Comparison of ENCODE assay signal across 14 cellular contexts in the genomic region with DNA sequence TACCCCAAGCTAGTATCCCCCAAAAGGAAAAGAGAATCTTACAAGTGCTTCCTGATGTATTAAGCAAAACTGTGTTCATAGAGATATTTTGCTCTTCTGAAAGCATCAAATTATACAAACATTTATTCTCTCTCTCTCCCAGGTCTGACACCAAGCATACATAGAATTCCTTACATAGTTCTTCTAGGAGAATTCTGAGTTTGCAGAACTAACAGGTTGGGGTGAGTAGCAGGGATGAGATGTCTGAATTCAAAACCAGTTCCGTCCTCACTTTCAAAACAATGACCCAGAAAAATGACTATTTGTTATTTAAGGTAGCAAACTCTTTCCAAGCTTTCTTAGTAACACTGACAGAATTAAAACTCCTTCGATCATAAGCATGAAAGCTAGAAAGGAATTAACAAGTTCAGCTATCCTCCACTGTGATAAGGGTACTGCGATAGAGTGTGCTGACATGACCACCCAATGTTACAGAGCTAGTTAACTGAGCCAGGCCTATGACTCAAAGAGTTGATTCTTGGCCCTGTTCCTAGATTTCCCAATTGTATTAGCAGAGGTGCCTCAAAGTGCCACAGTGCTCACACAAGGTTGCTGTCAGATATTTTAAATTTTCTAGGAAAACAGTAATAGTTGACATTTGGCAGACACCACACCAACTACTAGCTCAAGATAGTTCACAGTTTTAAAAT.
DNase-seq lines count a peak whose midpoint lies in the region; ATAC-seq and TF ChIP-seq lines count a peak whose summit lies in the region.
"Had no signal": no experiment of that assay in that cellular context is flagged by ENCODE, and none has a peak within 500 bp of the region (broad histone marks: within the 10 kb centered on the region; RNA-seq: fewer than 3 reads in every experiment).

No MANE protein-coding gene starts in this region.

- no peaks in the 10 kb centered on the region for H3K27me3 Mint-ChIP-seq in osteocyte (ENCODE audit: unreplicated experiment)
- H3K27me3 Mint-ChIP-seq in CD8-positive, alpha-beta memory T cell, result peaks cover 5 to 21% of the 10 kb centered on the region in 2 donors

- H3K27ac ChIP-seq in CD8-positive, alpha-beta memory T cell (ENCODE audit: low read depth, low read length), result no peak overlapping the region
- H3K27ac ChIP-seq: stomach had no signal

- peaks cover 81% of the 10 kb centered on the region for H3K4me1 Mint-ChIP-seq in osteocyte (ENCODE audit: unreplicated experiment)
- H3K4me1 Mint-ChIP-seq in CD8-positive, alpha-beta memory T cell, result peaks cover 0 to 5% (median 0%) of the 10 kb centered on the region in 3 donors

- no peak for TF ChIP-seq CTCF in osteocyte (IDR thresholded peaks at IDR 0.05)

- H3K9me3 ChIP-seq in CD8-positive, alpha-beta memory T cell (ENCODE audit: low read length), result no peaks in the 10 kb centered on the region
- H3K9me3 ChIP-seq: stomach had no signal

- peak overlapping the region; percentile 62 for H3K27ac Mint-ChIP-seq in osteocyte (ENCODE audit: unreplicated experiment)
- H3K27ac Mint-ChIP-seq in CD8-positive, alpha-beta memory T cell, result no peak overlapping the region

- POLR2A ChIA-PET in CD8-positive, alpha-beta memory T cell (lab: Charles Lee), result no interaction called here

- H3K4me3 Mint-ChIP-seq in osteocyte (ENCODE audit: unreplicated experiment), result no peak overlapping the region
- H3K4me3 Mint-ChIP-seq in CD8-positive, alpha-beta memory T cell, result no peak overlapping the region
- H3K4me3 Mint-ChIP-seq: activated T-cell treated with anti-CD3 and anti-CD28 coated beads, Interleukin-2, amount 50 U/mL, for 4 hours had no signal

- H3K4me1 ChIP-seq in CD8-positive, alpha-beta memory T cell (ENCODE audit: insufficient read depth, low read length), result no peaks in the 10 kb centered on the region

- no peak for TF ChIP-seq POLR2A in erythroblast (IDR thresholded peaks at IDR 0.05; ENCODE audit: low read length)

- peak; percentile 55 for DNase-seq in GM04504 (ENCODE audit: low read depth)
- peak; percentile 35 for DNase-seq in fibroblast of the conjunctiva (ENCODE audit: low read depth)
- DNase-seq in osteocyte (ENCODE audit: extremely low spot score, unreplicated experiment), result no peak
- no peak for DNase-seq in CD8-positive, alpha-beta memory T cell
- DNase-seq in erythroblast (lab: John Stamatoyannopoulos, UW), result no peak
- DNase-seq in stimulated activated CD4-positive, alpha-beta T cell treated with anti-CD3 and anti-CD28 coated beads, Interleukin-4, amount 100 ng/mL, for 24 hours, result no peak
- DNase-seq in cerebellar nuclear complex (lab: John Stamatoyannopoulos, UW), result no peak
- DNase-seq: activated T-cell treated with anti-CD3 and anti-CD28 coated beads, Interleukin-2, amount 50 U/mL, for 4 hours; central memory CD4-positive, alpha-beta T cell; COR-L47; NCI-H187; stimulated activated CD4-positive, alpha-beta T cell treated with anti-CD3 and anti-CD28 coated beads, Interleukin-1b, Interleukin-23, amount 100 ng/mL, for 48 hours; stomach had no signal

- no peak overlapping the region for H3K4me3 ChIP-seq in CD8-positive, alpha-beta memory T cell (ENCODE audit: low read length)
- H3K4me3 ChIP-seq: stomach had no signal

- no peaks in the 10 kb centered on the region for H3K9me3 Mint-ChIP-seq in osteocyte (ENCODE audit: unreplicated experiment)
- no peaks in the 10 kb centered on the region for H3K9me3 Mint-ChIP-seq in CD8-positive, alpha-beta memory T cell
- H3K9me3 Mint-ChIP-seq: activated T-cell treated with anti-CD3 and anti-CD28 coated beads, Interleukin-2, amount 50 U/mL, for 4 hours had no signal

- H3K27me3 ChIP-seq in CD8-positive, alpha-beta memory T cell (ENCODE audit: insufficient read depth, low read length, poor library complexity, severe bottlenecking), result no peaks in the 10 kb centered on the region
- H3K27me3 ChIP-seq: stomach had no signal

- H3K36me3 ChIP-seq in CD8-positive, alpha-beta memory T cell (ENCODE audit: insufficient read depth, low read length), result no peaks in the 10 kb centered on the region
- H3K36me3 ChIP-seq: stomach had no signal

- ATAC-seq in SK-N-SH treated with all-trans-retinoic acid at 6 μM for 48 hours, result peak; percentile 94
- ATAC-seq: activated T-cell treated with anti-CD3 and anti-CD28 coated beads, Interleukin-2, amount 50 U/mL, for 4 hours had no signal

- H3K36me3 Mint-ChIP-seq in osteocyte (ENCODE audit: unreplicated experiment), result no peaks in the 10 kb centered on the region
- no peaks in the 10 kb centered on the region for H3K36me3 Mint-ChIP-seq in CD8-positive, alpha-beta memory T cell

- CTCF ChIA-PET in CD8-positive, alpha-beta memory T cell (lab: Charles Lee), result no interaction called here

TF ChIP-seq in SK-N-SH treated with all-trans-retinoic acid at 6 μM for 48 hours, 23 proteins besides CTCF, POLR2A, EP300 and RAD21:
- TF ChIP-seq GLIS3 (CRISPR knock-in tag; IDR thresholded peaks at IDR 0.05) (no peak), ZFP3 (CRISPR knock-in tag; IDR thresholded peaks at IDR 0.05) (0 out of 2 replicates have a peak, but pooled peaks have one; percentile 19), ZC3H10 (CRISPR knock-in tag; IDR thresholded peaks at IDR 0.05) (no peak), ZNF70 (CRISPR knock-in tag; IDR thresholded peaks at IDR 0.05) (no peak), ARNTL (CRISPR knock-in tag; IDR thresholded peaks at IDR 0.05; ENCODE audit: borderline replicate concordance, low read depth) (no peak), ISL1 (CRISPR knock-in tag; IDR thresholded peaks at IDR 0.05) (peak; percentile 80), RARB (CRISPR knock-in tag; IDR thresholded peaks at IDR 0.05) (no peak), CSDC2 (CRISPR knock-in tag; IDR thresholded peaks at IDR 0.05) (no peak)

Comparison
In these comparisons a context has a peak if more than half of its experiments do, and no peak if none do; other contexts are left out.
1. DNase-seq: peak in GM04504 (single experiment) and fibroblast of the conjunctiva (single experiment); none in osteocyte (single experiment), CD8-positive, alpha-beta memory T cell (0 of 5), erythroblast (0 of 2), stimulated activated CD4-positive, alpha-beta T cell treated with anti-CD3 and anti-CD28 coated beads, Interleukin-4, amount 100 ng/mL, for 24 hours (single experiment) and cerebellar nuclear complex (0 of 2).